9 cellular contexts compared by ENCODE assay signal in the genomic region with DNA sequence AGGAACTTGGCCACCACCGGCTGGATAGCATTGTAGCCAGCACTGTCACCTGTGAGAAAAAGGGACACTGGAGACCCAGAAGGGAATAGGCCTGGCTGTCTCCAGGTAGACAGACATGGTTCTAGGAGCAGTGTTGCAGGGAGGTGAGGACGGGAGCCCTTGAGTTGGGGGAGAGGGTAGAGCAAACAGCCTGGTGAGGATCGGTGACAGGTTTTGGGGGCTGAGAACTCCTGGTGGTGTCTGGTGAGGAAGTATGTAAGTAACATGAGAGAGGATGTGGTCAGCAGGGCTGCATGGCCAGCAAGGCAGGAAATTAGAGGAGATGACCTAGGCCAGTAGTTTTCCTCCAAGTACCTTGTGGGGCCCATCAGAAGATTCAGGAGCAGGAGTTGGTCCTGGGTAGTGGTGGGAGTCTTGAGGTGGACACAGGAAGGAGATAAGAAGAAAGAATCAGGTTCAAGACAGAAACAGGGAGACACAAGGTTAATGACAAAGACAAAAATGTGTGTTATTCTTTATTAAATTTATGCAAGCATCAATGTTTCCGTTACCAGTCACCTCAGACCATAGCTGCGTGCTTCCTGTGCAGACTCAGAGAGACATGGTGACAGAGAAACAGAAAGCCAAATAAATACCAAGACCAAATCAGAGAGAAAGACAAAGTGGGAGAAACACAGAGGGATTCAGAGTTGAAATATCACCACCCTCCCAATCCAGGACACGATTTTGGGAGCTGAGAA. TPM values are rescaled to one million over a fixed set of nuclear protein-coding genes. Genes with fewer than 3 reads are reported as not detected.
DNase-seq lines count a peak whose midpoint lies in the region; FAIRE-seq lines count a peak whose summit lies in the region.
"Had no signal": no experiment of that assay in that cellular context is flagged by ENCODE, and none has a peak within 500 bp of the region (broad histone marks: within the 10 kb centered on the region; RNA-seq: fewer than 3 reads in every experiment).

Gene ARHGAP9, minus strand, starts transcription at position 491 of the 740 bp plus-strand sequence. Its CDS starts 460 bp downstream, at position 31.

- H3K27ac ChIP-seq in duodenal mucosa (ENCODE audit: low read depth, low read length): peak within 1 kb of the TSS; percentile 60
- H3K27ac ChIP-seq: 22Rv1 had no signal

- peaks cover 67% of the 10 kb centered on the region for H3K4me1 Mint-ChIP-seq in stimulated activated naive CD8-positive, alpha-beta T cell treated with anti-CD3 and anti-CD28 coated beads, Interleukin-15, Interleukin-2, amounts not matched to agents 100 ng/mL and 50 ng/mL, for 24 hours (ENCODE audit: low read depth)

- H3K36me3 Mint-ChIP-seq in stimulated activated naive CD8-positive, alpha-beta T cell treated with anti-CD3 and anti-CD28 coated beads, Interleukin-15, Interleukin-2, amounts not matched to agents 100 ng/mL and 50 ng/mL, for 24 hours (ENCODE audit: low read depth): peaks cover 16% of the 10 kb centered on the region

- no peaks in the 10 kb centered on the region for H3K9me3 ChIP-seq in duodenal mucosa (ENCODE audit: control insufficient read depth in 1 of 2, low read length in 2 of 2)

- no peak for FAIRE-seq in frontal cortex (lab: Jason Lieb, UNC)
- no peak for FAIRE-seq in RCC 7860 (lab: Jason Lieb, UNC)

- peaks cover 20 to 31% of the 10 kb centered on the region in 2 donors for H3K4me1 ChIP-seq in duodenal mucosa (ENCODE audit: control insufficient read depth in 1 of 2, insufficient read depth in 2 of 2, low read length in 2 of 2)

- no peaks in the 10 kb centered on the region for H3K27me3 Mint-ChIP-seq in stimulated activated naive CD8-positive, alpha-beta T cell treated with anti-CD3 and anti-CD28 coated beads, Interleukin-15, Interleukin-2, amounts not matched to agents 100 ng/mL and 50 ng/mL, for 24 hours

- H3K4me3 Mint-ChIP-seq in stimulated activated naive CD8-positive, alpha-beta T cell treated with anti-CD3 and anti-CD28 coated beads, Interleukin-15, Interleukin-2, amounts not matched to agents 100 ng/mL and 50 ng/mL, for 24 hours: peak within 1 kb of the TSS; percentile 90

- peak within 1 kb of the TSS; percentile 100 for H3K27ac Mint-ChIP-seq in stimulated activated naive CD8-positive, alpha-beta T cell treated with anti-CD3 and anti-CD28 coated beads, Interleukin-15, Interleukin-2, amounts not matched to agents 100 ng/mL and 50 ng/mL, for 24 hours

- H3K36me3 ChIP-seq in duodenal mucosa (ENCODE audit: control insufficient read depth in 1 of 2, insufficient read depth in 2 of 2, low read length in 2 of 2): peaks cover 0 to 4% of the 10 kb centered on the region in 2 donors

- H3K4me3 ChIP-seq in duodenal mucosa (ENCODE audit: low read depth in 1 of 2, low read length in 2 of 2): peak within 1 kb of the TSS; percentile 41 to 54

- peaks cover 10 to 29% of the 10 kb centered on the region in 2 donors for H3K27me3 ChIP-seq in duodenal mucosa (ENCODE audit: control insufficient read depth in 1 of 2, insufficient read depth in 2 of 2, low read length in 2 of 2)

- peak within 1 kb of the TSS; percentile 45 to 48 for H3K9ac ChIP-seq in duodenal mucosa (ENCODE audit: low read depth in 1 of 2, low read length in 2 of 2)

- H3K9me3 Mint-ChIP-seq in stimulated activated naive CD8-positive, alpha-beta T cell treated with anti-CD3 and anti-CD28 coated beads, Interleukin-15, Interleukin-2, amounts not matched to agents 100 ng/mL and 50 ng/mL, for 24 hours: no peaks in the 10 kb centered on the region

- DNase-seq in NK-92 treated with Interleukin-12 subunit alpha and Interleukin-12 subunit beta, amount 100 ng/mL, for 24 hours (lab: John Stamatoyannopoulos, UW): peak; percentile 60
- DNase-seq in NK-92 (lab: John Stamatoyannopoulos, UW; ENCODE audit: unreplicated experiment): no peak
- peak in 3 of 5 experiments; percentile 46 to 90 (median 81) for DNase-seq in T-helper 2 cell
- DNase-seq in NCI-H2029 (lab: John Stamatoyannopoulos, UW): no peak
- no peak for DNase-seq in frontal cortex (ENCODE audit: low spot score in 2 of 2)
- no peak for DNase-seq in RCC 7860 (ENCODE audit: low spot score)

RNA-seq across cellular contexts. Expression of gene ARHGAP9, which starts in this region (rescaled TPM):
- 1.2 TPM for total RNA-seq in frontal cortex

Comparison
In these comparisons a context has a peak if more than half of its experiments do, and no peak if none do; other contexts are left out.
1. DNase-seq: peak in NK-92 treated with Interleukin-12 subunit alpha and Interleukin-12 subunit beta, amount 100 ng/mL, for 24 hours (single experiment) and T-helper 2 cell (3 of 5); none in NK-92 (single experiment), NCI-H2029 (single experiment), frontal cortex (0 of 2) and RCC 7860 (single experiment).